ENCODE assay signal across 8 cellular contexts in genomic region chr16:68417711-68418301, GRCh38. TPM values are rescaled to one million over a fixed set of nuclear protein-coding genes. Genes with fewer than 3 reads are reported as not detected.
DNase-seq lines count a peak whose midpoint lies in the region; TF ChIP-seq lines count a peak whose summit lies in the region.

No MANE protein-coding gene starts in this region.

- TF ChIP-seq CTCF in GM06990 (IDR thresholded peaks at IDR 0.05; ENCODE audit: insufficient read depth, low read length, poor library complexity, severe bottlenecking), result no peak

- H3K36me3 ChIP-seq in GM06990 (ENCODE audit: control insufficient read depth, insufficient read depth, low read length), result no peaks in the 10 kb centered on the region

- DNase-seq in GM06990 (ENCODE audit: extremely low read depth, insufficient read length) (peak; percentile 75), H4 (ENCODE audit: low spot score) (peak; percentile 57), NCI-H2029 treated with DMSO at 0.1 percent for 48 hours (lab: John Stamatoyannopoulos, UW) (peak; percentile 85), epithelial cell of prostate (ENCODE audit: low read depth, low spot score) (peak; percentile 70), DMS114 treated with DMSO at 0.1 percent for 48 hours (lab: John Stamatoyannopoulos, UW; ENCODE audit: unreplicated experiment) (no peak), NCI-H526 treated with DMSO at 0.1 percent for 48 hours (lab: John Stamatoyannopoulos, UW) (no peak)
- DNase-seq in activated CD4-positive, alpha-beta T cell treated with anti-CD3 and anti-CD28 coated beads, Interleukin-2, amount 50 U/mL, for 48 hours, result peak; percentile 62 to 70
- peak; percentile 46 for DNase-seq in stimulated activated CD8-positive, alpha-beta memory T cell treated with anti-CD3 and anti-CD28 coated beads, Interleukin-15, amount 100 ng/mL, for 1 hour (ENCODE audit: low read depth)

- H3K4me3 ChIP-seq in GM06990 (replicated peaks; ENCODE audit: low read depth, low read length), result peak overlapping the region; percentile 25; the same call in 1 of the 2 replicates

- peak overlapping the region; percentile 12 for H3K27ac ChIP-seq in epithelial cell of prostate

- H3K27me3 ChIP-seq in GM06990 (replicated peaks; ENCODE audit: control insufficient read depth, insufficient read depth, low read length), result no peaks in the 10 kb centered on the region

RNA-seq across cellular contexts. Expression of gene SMPD3, which starts 30.5 kb away (rescaled TPM):
- total RNA-seq in H4 (2014; rRNA removed; shearing (Covaris generic)), result not detected in 2 replicates

Comparison
In these comparisons a context has a peak if more than half of its experiments do, and no peak if none do; other contexts are left out.
1. DNase-seq: peak in GM06990 (single experiment), H4 (single experiment), NCI-H2029 treated with DMSO at 0.1 percent for 48 hours (single experiment), activated CD4-positive, alpha-beta T cell treated with anti-CD3 and anti-CD28 coated beads, Interleukin-2, amount 50 U/mL, for 48 hours (2 of 2), epithelial cell of prostate (single experiment) and stimulated activated CD8-positive, alpha-beta memory T cell treated with anti-CD3 and anti-CD28 coated beads, Interleukin-15, amount 100 ng/mL, for 1 hour (single experiment); none in DMS114 treated with DMSO at 0.1 percent for 48 hours (single experiment) and NCI-H526 treated with DMSO at 0.1 percent for 48 hours (single experiment).